16 cellular contexts compared by ENCODE assay signal in the genomic region with DNA sequence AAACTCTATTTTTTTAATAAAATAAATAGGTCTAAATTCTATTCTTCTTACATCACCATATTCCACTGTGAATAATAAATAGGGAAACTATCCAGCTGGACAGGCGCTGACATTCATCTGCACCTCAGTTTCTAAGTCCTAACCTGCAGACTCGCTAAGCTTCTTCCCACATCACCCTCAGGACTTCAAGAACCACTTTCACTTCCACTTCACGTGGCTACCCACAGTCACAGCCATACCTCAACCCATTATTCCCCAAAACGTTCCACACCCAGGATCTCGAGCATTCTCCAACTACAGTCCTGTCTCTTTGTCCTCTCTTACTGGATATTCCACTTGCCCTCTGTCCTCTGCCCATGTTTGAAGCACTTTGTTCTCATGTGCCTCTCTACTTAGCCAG.
A peak's percentile ranks its signal among the peaks of the same experiment; 100 is the strongest.
DNase-seq lines count a peak whose midpoint lies in the region; ATAC-seq and TF ChIP-seq lines count a peak whose summit lies in the region.
"Had no signal": no experiment of that assay in that cellular context is flagged by ENCODE, and none has a peak within 500 bp of the region (broad histone marks: within the 10 kb centered on the region; RNA-seq: fewer than 3 reads in every experiment).

No MANE protein-coding gene starts in this region.

- TF ChIP-seq EP300 in esophagus muscularis mucosa (IDR thresholded peaks at IDR 0.05), result no peak

- H3K36me3 Mint-ChIP-seq in effector memory CD8-positive, alpha-beta T cell (ENCODE audit: insufficient read depth), result peaks cover 27% of the 10 kb centered on the region

- H3K4me1 ChIP-seq in esophagus muscularis mucosa, result no peaks in the 10 kb centered on the region
- H3K4me1 ChIP-seq: psoas muscle had no signal

- intact Hi-C loops in esophagus muscularis mucosa (cut with DNase I), result no loop called here

- peak overlapping the region; percentile 0 to 73 for H3K27ac Mint-ChIP-seq in effector memory CD8-positive, alpha-beta T cell

- no peaks in the 10 kb centered on the region for H3K27me3 Mint-ChIP-seq in effector memory CD8-positive, alpha-beta T cell

- TF ChIP-seq CTCF in esophagus muscularis mucosa (IDR thresholded peaks at IDR 0.05) (no peak), coronary artery (IDR thresholded peaks at IDR 0.05) (no peak)

- H3K27ac ChIP-seq in esophagus muscularis mucosa (replicated peaks in 1 of 4) (no peak overlapping the region), coronary artery (no peak overlapping the region)
- H3K27ac ChIP-seq: cardiac muscle cell, psoas muscle, WERI-Rb-1 had no signal

- peak; percentile 69 for ATAC-seq in GM18870 (IDR thresholded peaks at IDR 0.05; ENCODE audit: unreplicated experiment)
- peak; percentile 68 for ATAC-seq in GM21529 (IDR thresholded peaks at IDR 0.05; ENCODE audit: unreplicated experiment)
- ATAC-seq in HG03280 (IDR thresholded peaks at IDR 0.05; ENCODE audit: unreplicated experiment), result peak; percentile 49
- ATAC-seq in effector memory CD8-positive, alpha-beta T cell (replicated peaks), result peak; percentile 29
- no peak for ATAC-seq in GM21619 (IDR thresholded peaks at IDR 0.05; ENCODE audit: unreplicated experiment)
- ATAC-seq: psoas muscle had no signal

- H3K4me3 ChIP-seq in esophagus muscularis mucosa, result no peak overlapping the region
- H3K4me3 ChIP-seq in coronary artery, result no peak overlapping the region
- H3K4me3 ChIP-seq: cardiac muscle cell, psoas muscle had no signal

- H3K4me3 Mint-ChIP-seq in effector memory CD8-positive, alpha-beta T cell, result peak overlapping the region in 1 of 2 donors; percentile 5
- H3K4me3 Mint-ChIP-seq: H9 had no signal

- 82% methylated on average over 5 of the region's 5 CpGs for WGBS in esophagus muscularis mucosa

- H3K9me3 Mint-ChIP-seq in effector memory CD8-positive, alpha-beta T cell, result no peaks in the 10 kb centered on the region
- H3K9me3 Mint-ChIP-seq: H9 had no signal

- no peak for DNase-seq in effector memory CD8-positive, alpha-beta T cell
- DNase-seq in NK-92 (lab: John Stamatoyannopoulos, UW; ENCODE audit: unreplicated experiment), result no peak
- no peak for DNase-seq in esophagus muscularis mucosa (ENCODE audit: extremely low spot score)
- DNase-seq in coronary artery (ENCODE audit: low spot score), result no peak
- DNase-seq: H9; NCI-H1105; NCI-H524; psoas muscle; SHP77; stimulated activated CD4-positive, alpha-beta T cell treated with anti-CD3 and anti-CD28 coated beads, Interleukin-4, amount 100 ng/mL, for 24 hours; WERI-Rb-1 had no signal

- H3K4me1 Mint-ChIP-seq in effector memory CD8-positive, alpha-beta T cell (ENCODE audit: low read depth in 2 of 2), result peaks cover 9 to 16% of the 10 kb centered on the region in 2 donors
- H3K4me1 Mint-ChIP-seq: H9 had no signal

- TF ChIP-seq POLR2A in esophagus muscularis mucosa (IDR thresholded peaks at IDR 0.05; ENCODE audit: low read depth), result no peak

- no peaks in the 10 kb centered on the region for H3K27me3 ChIP-seq in esophagus muscularis mucosa
- H3K27me3 ChIP-seq: cardiac muscle cell had no signal

- no peaks in the 10 kb centered on the region for H3K9me3 ChIP-seq in esophagus muscularis mucosa
- H3K9me3 ChIP-seq: psoas muscle had no signal

- peaks cover 10 to 61% (median 37%) of the 10 kb centered on the region in 4 donors for H3K36me3 ChIP-seq in esophagus muscularis mucosa
